9 cellular contexts compared by ENCODE assay signal in the genomic region with DNA sequence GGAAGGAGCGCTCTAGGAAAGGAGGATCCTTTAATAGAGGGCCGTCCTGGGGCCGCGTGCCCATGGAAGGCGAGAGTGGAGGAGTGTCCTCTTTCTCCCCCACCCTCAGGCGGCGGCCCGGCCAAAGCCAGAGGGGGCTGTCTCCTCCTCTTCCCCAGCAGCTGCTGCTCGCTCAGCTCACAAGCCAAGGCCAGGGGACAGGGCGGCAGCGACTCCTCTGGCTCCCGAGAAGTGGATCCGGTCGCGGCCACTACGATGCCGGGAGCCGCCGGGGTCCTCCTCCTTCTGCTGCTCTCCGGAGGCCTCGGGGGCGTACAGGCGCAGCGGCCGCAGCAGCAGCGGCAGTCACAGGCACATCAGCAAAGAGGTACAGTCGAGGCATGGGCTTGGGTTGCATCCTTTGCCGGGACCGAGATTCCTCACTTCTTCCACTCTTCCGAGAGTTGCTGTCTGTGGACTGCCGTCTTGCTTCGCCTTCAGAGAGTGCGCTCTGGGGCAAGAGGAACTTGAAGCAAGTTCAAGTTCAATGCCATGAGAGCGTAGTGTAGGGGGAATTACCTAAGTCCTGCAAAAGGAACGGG.
DNase-seq lines count a peak whose midpoint lies in the region; ATAC-seq lines count a peak whose summit lies in the region.
"Had no signal": no experiment of that assay in that cellular context is flagged by ENCODE, and none has a peak within 500 bp of the region (broad histone marks: within the 10 kb centered on the region; RNA-seq: fewer than 3 reads in every experiment).

A gene with protein sequence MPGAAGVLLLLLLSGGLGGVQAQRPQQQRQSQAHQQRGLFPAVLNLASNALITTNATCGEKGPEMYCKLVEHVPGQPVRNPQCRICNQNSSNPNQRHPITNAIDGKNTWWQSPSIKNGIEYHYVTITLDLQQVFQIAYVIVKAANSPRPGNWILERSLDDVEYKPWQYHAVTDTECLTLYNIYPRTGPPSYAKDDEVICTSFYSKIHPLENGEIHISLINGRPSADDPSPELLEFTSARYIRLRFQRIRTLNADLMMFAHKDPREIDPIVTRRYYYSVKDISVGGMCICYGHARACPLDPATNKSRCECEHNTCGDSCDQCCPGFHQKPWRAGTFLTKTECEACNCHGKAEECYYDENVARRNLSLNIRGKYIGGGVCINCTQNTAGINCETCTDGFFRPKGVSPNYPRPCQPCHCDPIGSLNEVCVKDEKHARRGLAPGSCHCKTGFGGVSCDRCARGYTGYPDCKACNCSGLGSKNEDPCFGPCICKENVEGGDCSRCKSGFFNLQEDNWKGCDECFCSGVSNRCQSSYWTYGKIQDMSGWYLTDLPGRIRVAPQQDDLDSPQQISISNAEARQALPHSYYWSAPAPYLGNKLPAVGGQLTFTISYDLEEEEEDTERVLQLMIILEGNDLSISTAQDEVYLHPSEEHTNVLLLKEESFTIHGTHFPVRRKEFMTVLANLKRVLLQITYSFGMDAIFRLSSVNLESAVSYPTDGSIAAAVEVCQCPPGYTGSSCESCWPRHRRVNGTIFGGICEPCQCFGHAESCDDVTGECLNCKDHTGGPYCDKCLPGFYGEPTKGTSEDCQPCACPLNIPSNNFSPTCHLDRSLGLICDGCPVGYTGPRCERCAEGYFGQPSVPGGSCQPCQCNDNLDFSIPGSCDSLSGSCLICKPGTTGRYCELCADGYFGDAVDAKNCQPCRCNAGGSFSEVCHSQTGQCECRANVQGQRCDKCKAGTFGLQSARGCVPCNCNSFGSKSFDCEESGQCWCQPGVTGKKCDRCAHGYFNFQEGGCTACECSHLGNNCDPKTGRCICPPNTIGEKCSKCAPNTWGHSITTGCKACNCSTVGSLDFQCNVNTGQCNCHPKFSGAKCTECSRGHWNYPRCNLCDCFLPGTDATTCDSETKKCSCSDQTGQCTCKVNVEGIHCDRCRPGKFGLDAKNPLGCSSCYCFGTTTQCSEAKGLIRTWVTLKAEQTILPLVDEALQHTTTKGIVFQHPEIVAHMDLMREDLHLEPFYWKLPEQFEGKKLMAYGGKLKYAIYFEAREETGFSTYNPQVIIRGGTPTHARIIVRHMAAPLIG (N-terminal part only) (plus strand): TSS at position 148 of the 581 bp plus-strand sequence. CDS start 108 bp downstream, at position 256.

- H3K4me1 ChIP-seq in rectal smooth muscle tissue (ENCODE audit: control insufficient read depth, insufficient read depth, low read length), result no peaks in the 10 kb centered on the region

- H3K36me3 ChIP-seq in rectal smooth muscle tissue (ENCODE audit: control insufficient read depth, insufficient read depth, low read length), result no peaks in the 10 kb centered on the region

- peak; percentile 67 for DNase-seq in NCI-H748 (lab: John Stamatoyannopoulos, UW; ENCODE audit: unreplicated experiment)
- DNase-seq in NCI-H748 treated with DMSO at 0.1 percent for 48 hours (lab: John Stamatoyannopoulos, UW), result no peak
- peak; percentile 81 for DNase-seq in astrocyte of the hippocampus (ENCODE audit: low read depth, low spot score)
- peak; percentile 35 for DNase-seq in iPS DF 19.7 (ENCODE audit: low read depth, low spot score)
- no peak for DNase-seq in NCI-H187 (lab: John Stamatoyannopoulos, UW)
- DNase-seq in NCI-H774 (lab: John Stamatoyannopoulos, UW), result no peak
- DNase-seq: CD4-positive, CD25-positive, alpha-beta regulatory T cell had no signal

- no peak for ATAC-seq in GM18511 (IDR thresholded peaks at IDR 0.05; ENCODE audit: unreplicated experiment)

- H3K27me3 ChIP-seq in rectal smooth muscle tissue (ENCODE audit: control insufficient read depth, insufficient read depth, low read length), result no peaks in the 10 kb centered on the region

- H3K4me3 ChIP-seq in rectal smooth muscle tissue (ENCODE audit: low read length), result peak within 1 kb of the TSS; percentile 75

- H3K27ac ChIP-seq in rectal smooth muscle tissue (ENCODE audit: low read depth, low read length), result peak within 1 kb of the TSS; percentile 43

- peak within 1 kb of the TSS; percentile 10 for H3K9ac ChIP-seq in rectal smooth muscle tissue (ENCODE audit: low read length)

Comparison
In these comparisons a context has a peak if more than half of its experiments do, and no peak if none do; other contexts are left out.
1. DNase-seq: peak in NCI-H748 (single experiment), astrocyte of the hippocampus (single experiment) and iPS DF 19.7 (single experiment); none in NCI-H748 treated with DMSO at 0.1 percent for 48 hours (single experiment), NCI-H187 (0 of 2) and NCI-H774 (single experiment).